ENCODE assay signal across 1 cellular context in genomic region chrX:152733261-152733975, GRCh38.
TF ChIP-seq lines count a peak whose summit lies in the region.

TSS of gene CSAG1 (minus strand) at chrX:152733721. CDS start at chrX:152732460, 1,261 bp downstream.
TSS of gene MAGEA12 (plus strand) at chrX:152733757. CDS start at chrX:152736162, 2,405 bp downstream.

TF ChIP-seq in K562, 482 proteins besides CTCF, POLR2A, EP300 and RAD21 (continued from another document):
- TF ChIP-seq FOXO4 (CRISPR knock-in tag; IDR thresholded peaks at IDR 0.05) (no peak), ATF1 (CRISPR knock-in tag; IDR thresholded peaks at IDR 0.05) (peak; percentile 48), ATF1 (tag; IDR thresholded peaks at IDR 0.05) (peak; percentile 53), THRB (CRISPR knock-in tag; conservative IDR thresholded peaks at IDR 0.05) (no peak), EWSR1 (IDR thresholded peaks at IDR 0.05; ENCODE audit: borderline replicate concordance, low read depth, partially characterized antibody) (no peak), TFE3 (CRISPR knock-in tag; IDR thresholded peaks at IDR 0.05) (0 out of 2 replicates have a peak, but pooled peaks have one; percentile 1), ZBTB11 (CRISPR knock-in tag; IDR thresholded peaks at IDR 0.05) (no peak), JUND (IDR thresholded peaks at IDR 0.05; ENCODE audit: borderline replicate concordance, low read depth, low read length) (peak; percentile 66), JUND (tag; IDR thresholded peaks at IDR 0.05; ENCODE audit: borderline replicate concordance, low read depth, low read length) (no peak; the same call in 2 of the 3 replicates)
